ENCODE assay signal across 14 cellular contexts in the genomic region with DNA sequence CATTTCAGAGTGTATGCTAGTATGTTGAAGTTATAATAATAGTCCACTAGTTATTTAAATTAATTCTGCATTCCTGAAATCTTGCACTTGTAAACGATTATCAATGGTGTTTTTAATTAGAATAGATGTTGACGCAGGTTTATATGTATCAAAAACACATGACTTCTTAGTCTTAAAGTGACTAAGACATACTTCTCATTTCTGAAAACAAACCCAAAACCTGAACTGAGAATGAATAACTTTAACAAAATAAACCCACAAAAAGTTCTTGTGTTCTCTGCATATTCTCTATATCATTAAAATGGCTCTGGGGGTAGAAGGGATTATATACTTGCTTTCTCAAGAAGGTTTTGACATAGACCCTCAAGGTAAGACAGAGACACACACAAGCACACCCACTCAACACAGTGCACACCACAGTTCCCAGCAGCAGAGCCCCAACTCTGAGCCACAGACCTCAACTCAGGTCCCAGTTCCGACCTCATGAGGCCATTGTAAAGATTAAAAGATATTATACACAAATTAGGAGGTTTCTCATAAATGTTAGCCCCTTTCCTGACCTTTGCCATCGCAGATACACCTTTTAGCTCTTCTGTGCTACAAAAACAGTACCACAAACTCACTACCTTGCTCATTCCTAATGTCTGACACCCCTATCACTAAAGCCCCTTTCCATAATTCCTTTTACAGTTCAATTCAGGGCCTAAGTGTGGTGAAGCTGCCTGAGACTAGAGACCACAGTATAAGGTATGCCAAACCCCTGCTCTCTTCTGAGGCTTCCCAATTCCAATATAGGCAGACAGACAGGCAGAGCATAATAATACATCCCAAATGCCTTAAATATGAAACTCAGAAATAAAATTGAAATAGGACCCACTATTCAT.
A peak's percentile ranks its signal among the peaks of the same experiment; 100 is the strongest.
DNase-seq lines count a peak whose midpoint lies in the region; ATAC-seq lines count a peak whose summit lies in the region.
"Had no signal": no experiment of that assay in that cellular context is flagged by ENCODE, and none has a peak within 500 bp of the region (broad histone marks: within the 10 kb centered on the region; RNA-seq: fewer than 3 reads in every experiment).

No MANE protein-coding gene starts in this region.

- ATAC-seq in GM18861 (IDR thresholded peaks at IDR 0.05; ENCODE audit: unreplicated experiment) (peak; percentile 66), GM21515 (IDR thresholded peaks at IDR 0.05; ENCODE audit: unreplicated experiment) (peak; percentile 60), HG03565 (IDR thresholded peaks at IDR 0.05; ENCODE audit: unreplicated experiment) (peak; percentile 77), left ventricle myocardium superior (no peak)

- no peak overlapping the region for H3K23ac ChIP-seq in mesendoderm (ENCODE audit: low read length)

- no peaks in the 10 kb centered on the region for H3K36me3 ChIP-seq in mesendoderm (ENCODE audit: control insufficient read depth, insufficient read depth, low read length)
- no peaks in the 10 kb centered on the region for H3K36me3 ChIP-seq in MG63

- H3K4me1 ChIP-seq in mesendoderm (ENCODE audit: control insufficient read depth, low read depth, low read length): peaks cover 4% of the 10 kb centered on the region

- no peak overlapping the region for H3K4me2 ChIP-seq in mesendoderm (ENCODE audit: low read length)

- intact Hi-C loops in left ventricle myocardium superior (cut with micrococcal nuclease): no loop called here

- no peak overlapping the region for H2BK5ac ChIP-seq in mesendoderm (ENCODE audit: low read length)

- H3K27ac ChIP-seq in mesendoderm (ENCODE audit: low read depth, low read length): no peak overlapping the region

- no peaks in the 10 kb centered on the region for H3K27me3 ChIP-seq in mesendoderm (ENCODE audit: insufficient read depth, low read length, poor library complexity)
- no peaks in the 10 kb centered on the region for H3K27me3 ChIP-seq in MG63

- H3K9me3 ChIP-seq in MG63: no peaks in the 10 kb centered on the region

- DNase-seq in mesendoderm (peak; percentile 16), NCI-H2196 treated with DMSO at 0.1 percent for 48 hours (lab: John Stamatoyannopoulos, UW; ENCODE audit: unreplicated experiment) (no peak), MG63 (no peak), left ventricle myocardium superior (no peak), NCI-H1092 treated with DMSO at 0.1 percent for 48 hours (lab: John Stamatoyannopoulos, UW) (no peak)
- DNase-seq: aorta; CD4-positive, alpha-beta T cell; endodermal cell; head of caudate nucleus; NCI-H510A; trophoblast cell had no signal

- H3K56ac ChIP-seq in mesendoderm (ENCODE audit: low read length): no peak overlapping the region

- H2BK15ac ChIP-seq in mesendoderm (replicated peaks; ENCODE audit: low read depth): no peak overlapping the region

- H3K4ac ChIP-seq in mesendoderm (ENCODE audit: low read depth, low read length): no peak overlapping the region

- no CpG with 5 or more reads among the region's 4 CpGs for WGBS in mesendoderm (ENCODE audit: extremely low coverage, insufficient coverage, low lambda C conversion rate)

- H3K79me2 ChIP-seq in mesendoderm (ENCODE audit: control insufficient read depth, insufficient read depth, low read length): no peaks in the 10 kb centered on the region

- H2AK5ac ChIP-seq in mesendoderm (ENCODE audit: low read length): no peak overlapping the region

- peaks cover 2% of the 10 kb centered on the region for H3K79me1 ChIP-seq in mesendoderm (ENCODE audit: low read length)

- H4K5ac ChIP-seq in mesendoderm (ENCODE audit: low read length): no peak overlapping the region

- H4K8ac ChIP-seq in mesendoderm (ENCODE audit: low read depth, low read length): no peak overlapping the region

- H3K9ac ChIP-seq in mesendoderm (ENCODE audit: low read length): no peak overlapping the region

- H3K4me3 ChIP-seq in mesendoderm (ENCODE audit: low read length): no peak overlapping the region
- H3K4me3 ChIP-seq in MG63: no peak overlapping the region

- H2BK120ac ChIP-seq in mesendoderm (ENCODE audit: low read depth, low read length): no peak overlapping the region

- no peak overlapping the region for H3K18ac ChIP-seq in mesendoderm (ENCODE audit: low read length)
